ENCODE assay signal across 11 cellular contexts in the genomic region with DNA sequence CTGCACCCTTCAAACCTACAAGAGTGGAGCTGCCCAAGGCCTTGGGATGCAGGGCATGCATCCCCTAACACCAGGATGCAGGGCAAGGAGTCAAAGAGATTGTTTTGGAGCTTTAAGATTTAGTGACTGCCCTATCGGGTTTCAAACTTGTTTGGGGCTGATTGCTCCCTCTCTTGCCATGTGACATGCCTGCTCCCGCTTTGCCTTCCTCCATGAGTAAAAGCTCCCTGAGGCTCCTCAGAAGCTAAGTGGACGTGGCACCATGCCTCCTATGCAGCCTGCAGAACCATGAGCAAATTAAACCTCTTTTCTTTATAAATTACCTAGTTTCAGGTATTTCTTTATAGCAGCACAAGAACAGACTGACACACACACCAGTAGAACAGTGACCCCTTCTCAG. TPM values are rescaled to one million over a fixed set of nuclear protein-coding genes. Genes with fewer than 3 reads are reported as not detected.
"Had no signal": no experiment of that assay in that cellular context is flagged by ENCODE, and none has a peak within 500 bp of the region (broad histone marks: within the 10 kb centered on the region; RNA-seq: fewer than 3 reads in every experiment).

No MANE protein-coding gene starts in this region.

- H3K9me3 ChIP-seq: HAP-1 had no signal

- H3K4me3 ChIP-seq: GM23248, HAP-1 had no signal

- ATAC-seq: HCT116, HepG2 had no signal

- H3K27ac Mint-ChIP-seq: HFFc6, IgD-negative memory B cell had no signal

- H3K4me3 Mint-ChIP-seq: HFFc6, IgD-negative memory B cell had no signal

- H3K27me3 Mint-ChIP-seq: IgD-negative memory B cell had no signal

- H2AFZ ChIP-seq: GM23248 had no signal

- H3K36me3 Mint-ChIP-seq: IgD-negative memory B cell had no signal

- FAIRE-seq: HepG2 had no signal

- H3K36me3 ChIP-seq: HAP-1 had no signal

- H3K9ac ChIP-seq: GM23248, KMS-11 had no signal

- H3K27ac ChIP-seq: GM23248, KMS-11 had no signal

- H3K4me1 ChIP-seq: HAP-1 had no signal

- H3K4me2 ChIP-seq: KMS-11 had no signal

- DNase-seq: GM23248, H7, HFFc6, KBM-7 had no signal

RNA-seq across cellular contexts. Expression of a gene that starts 15.8 kb away (rescaled TPM):
- total RNA-seq: H4, H7, HepG2, HT1080 had no signal
- polyA plus RNA-seq: HepG2 had no signal

RNA-seq across cellular contexts. Expression of a gene that starts 36.8 kb away (rescaled TPM):
- total RNA-seq: GM23248, H4, H7, HepG2, HFFc6, HT1080 had no signal
- polyA plus RNA-seq: GM23248, HepG2 had no signal
